In genomic region chr4:1403591-1404572, GRCh38 we compare ENCODE assay signal across 17 cellular contexts. TPM values are rescaled to one million over a fixed set of nuclear protein-coding genes. Genes with fewer than 3 reads are reported as not detected.
DNase-seq lines count a peak whose midpoint lies in the region; ATAC-seq and TF ChIP-seq lines count a peak whose summit lies in the region.
"Had no signal": no experiment of that assay in that cellular context is flagged by ENCODE, and none has a peak within 500 bp of the region (broad histone marks: within the 10 kb centered on the region; RNA-seq: fewer than 3 reads in every experiment).

No MANE protein-coding gene starts in this region.

- peaks cover 3% of the 10 kb centered on the region for H3K4me1 Mint-ChIP-seq in activated CD8-positive, alpha-beta T cell treated with anti-CD3 and anti-CD28 coated beads, Interleukin-2, amount 10 ng/mL, durations not matched to agents 7 days and 5 days (ENCODE audit: low read depth)
- H3K4me1 Mint-ChIP-seq in activated CD8-positive, alpha-beta T cell treated with anti-CD3 and anti-CD28 coated beads for 36 hours (ENCODE audit: low read depth): peaks cover 7% of the 10 kb centered on the region
- H3K4me1 Mint-ChIP-seq: mesothelial cell of epicardium had no signal

- no peak for TF ChIP-seq CTCF in activated CD8-positive, alpha-beta T cell treated with anti-CD3 and anti-CD28 coated beads for 36 hours (IDR thresholded peaks at IDR 0.05)
- no peak for TF ChIP-seq CTCF in esophagus muscularis mucosa (IDR thresholded peaks at IDR 0.05)
- TF ChIP-seq CTCF in sigmoid colon (IDR thresholded peaks at IDR 0.05): no peak
- TF ChIP-seq CTCF in thyroid gland (IDR thresholded peaks at IDR 0.05): no peak

- H3K9me3 ChIP-seq in NT2/D1 (ENCODE audit: insufficient read depth, low read length) (peaks cover 2% of the 10 kb centered on the region; the same call in 1 of the 2 replicates), esophagus muscularis mucosa (peaks cover 0 to under 1% (median 0%) of the 10 kb centered on the region in 4 donors), sigmoid colon (no peaks in the 10 kb centered on the region), thyroid gland (no peaks in the 10 kb centered on the region)
- H3K9me3 ChIP-seq: ascending aorta had no signal

- intact Hi-C loops in activated CD8-positive, alpha-beta T cell treated with anti-CD3 and anti-CD28 coated beads for 36 hours (cut with micrococcal nuclease): no loop called here
- intact Hi-C loops in esophagus muscularis mucosa (cut with DNase I) (no loop called here), sigmoid colon (cut with DNase I) (no loop called here), thyroid gland (cut with DNase I) (no loop called here)

- H3K27me3 Mint-ChIP-seq in activated CD8-positive, alpha-beta T cell treated with anti-CD3 and anti-CD28 coated beads, Interleukin-2, amount 10 ng/mL, durations not matched to agents 7 days and 5 days (ENCODE audit: low read depth): peaks cover 46% of the 10 kb centered on the region
- peaks cover 47% of the 10 kb centered on the region for H3K27me3 Mint-ChIP-seq in activated CD8-positive, alpha-beta T cell treated with anti-CD3 and anti-CD28 coated beads for 36 hours

- H3K36me3 ChIP-seq in NT2/D1 (ENCODE audit: insufficient read depth, insufficient read length, low read length): no peaks in the 10 kb centered on the region
- H3K36me3 ChIP-seq in esophagus muscularis mucosa: no peaks in the 10 kb centered on the region
- no peaks in the 10 kb centered on the region for H3K36me3 ChIP-seq in sigmoid colon
- H3K36me3 ChIP-seq in thyroid gland: no peaks in the 10 kb centered on the region
- H3K36me3 ChIP-seq: ascending aorta had no signal

- H3K4me3 ChIP-seq in NT2/D1 (ENCODE audit: insufficient read length, low read depth): peak overlapping the region; percentile 37
- H3K4me3 ChIP-seq in esophagus muscularis mucosa: peak overlapping the region in 3 of 4 donors; percentile 8 to 32 (median 23)
- peak overlapping the region in 2 of 4 donors; percentile 5 to 31 for H3K4me3 ChIP-seq in sigmoid colon
- peak overlapping the region in 1 of 3 donors; percentile 6 for H3K4me3 ChIP-seq in thyroid gland (replicated peaks in 1 of 3)

- CTCF ChIA-PET in activated CD8-positive, alpha-beta T cell treated with anti-CD3 and anti-CD28 coated beads, Interleukin-2, amount 10 ng/mL, durations not matched to agents 7 days and 5 days (lab: Charles Lee): no interaction called here
- CTCF ChIA-PET in activated CD8-positive, alpha-beta T cell treated with anti-CD3 and anti-CD28 coated beads for 36 hours (lab: Charles Lee): no interaction called here

- H3K9me3 Mint-ChIP-seq in activated CD8-positive, alpha-beta T cell treated with anti-CD3 and anti-CD28 coated beads, Interleukin-2, amount 10 ng/mL, durations not matched to agents 7 days and 5 days (ENCODE audit: insufficient read depth): no peaks in the 10 kb centered on the region
- H3K9me3 Mint-ChIP-seq in activated CD8-positive, alpha-beta T cell treated with anti-CD3 and anti-CD28 coated beads for 36 hours: no peaks in the 10 kb centered on the region
- H3K9me3 Mint-ChIP-seq: mesothelial cell of epicardium had no signal

- no peak overlapping the region for H3K9ac ChIP-seq in NT2/D1 (ENCODE audit: insufficient read length, low read depth)

- no peak for ATAC-seq in activated CD8-positive, alpha-beta T cell treated with anti-CD3 and anti-CD28 coated beads, Interleukin-2, amount 10 ng/mL, durations not matched to agents 7 days and 5 days
- ATAC-seq in activated CD8-positive, alpha-beta T cell treated with anti-CD3 and anti-CD28 coated beads for 36 hours: no peak

- H3K4me3 Mint-ChIP-seq in activated CD8-positive, alpha-beta T cell treated with anti-CD3 and anti-CD28 coated beads, Interleukin-2, amount 10 ng/mL, durations not matched to agents 7 days and 5 days: peak overlapping the region; percentile 42
- H3K4me3 Mint-ChIP-seq in activated CD8-positive, alpha-beta T cell treated with anti-CD3 and anti-CD28 coated beads for 36 hours: no peak overlapping the region
- H3K4me3 Mint-ChIP-seq: mesothelial cell of epicardium had no signal

- TF ChIP-seq EP300 in esophagus muscularis mucosa (IDR thresholded peaks at IDR 0.05) (no peak), sigmoid colon (IDR thresholded peaks at IDR 0.05) (no peak)

- no peak for DNase-seq in activated CD8-positive, alpha-beta T cell treated with anti-CD3 and anti-CD28 coated beads, Interleukin-2, amount 10 ng/mL, durations not matched to agents 7 days and 5 days
- DNase-seq in activated CD8-positive, alpha-beta T cell treated with anti-CD3 and anti-CD28 coated beads for 36 hours: no peak
- DNase-seq in NT2/D1 (ENCODE audit: low read depth, low spot score) (no peak), esophagus muscularis mucosa (ENCODE audit: extremely low spot score) (no peak), sigmoid colon (peak; percentile 55), thyroid gland (no peak), SW480 (ENCODE audit: low spot score) (no peak), T-helper 9 cell (no peak)
- DNase-seq: activated CD4-positive, alpha-beta T cell treated with anti-CD3 and anti-CD28 coated beads, Interleukin-2, amount 50 U/mL, for 1 hour; effector memory CD4-positive, alpha-beta T cell; EL; NCI-H1092; NCI-H526 treated with DMSO at 0.1 percent for 48 hours; SIG-M5; trophoblast cell had no signal

- H3K27ac ChIP-seq in esophagus muscularis mucosa (replicated peaks in 1 of 4): no peak overlapping the region
- no peak overlapping the region for H3K27ac ChIP-seq in sigmoid colon
- no peak overlapping the region for H3K27ac ChIP-seq in thyroid gland
- H3K27ac ChIP-seq: ascending aorta had no signal

- no peak overlapping the region for H3K27ac Mint-ChIP-seq in activated CD8-positive, alpha-beta T cell treated with anti-CD3 and anti-CD28 coated beads, Interleukin-2, amount 10 ng/mL, durations not matched to agents 7 days and 5 days
- H3K27ac Mint-ChIP-seq in activated CD8-positive, alpha-beta T cell treated with anti-CD3 and anti-CD28 coated beads for 36 hours: no peak overlapping the region
- H3K27ac Mint-ChIP-seq: mesothelial cell of epicardium had no signal

- H3K4me1 ChIP-seq in NT2/D1 (ENCODE audit: insufficient read depth, insufficient read length) (peaks cover 29% of the 10 kb centered on the region), esophagus muscularis mucosa (peaks cover 9 to 68% (median 60%) of the 10 kb centered on the region in 4 donors), sigmoid colon (peaks cover 0 to 57% (median 40%) of the 10 kb centered on the region in 4 donors), thyroid gland (peaks cover 0 to 10% of the 10 kb centered on the region in 2 donors)

- POLR2A ChIA-PET in activated CD8-positive, alpha-beta T cell treated with anti-CD3 and anti-CD28 coated beads, Interleukin-2, amount 10 ng/mL, durations not matched to agents 7 days and 5 days (lab: Charles Lee): no interaction called here
- POLR2A ChIA-PET in activated CD8-positive, alpha-beta T cell treated with anti-CD3 and anti-CD28 coated beads for 36 hours (lab: Charles Lee): no interaction called here

- H3K36me3 Mint-ChIP-seq in activated CD8-positive, alpha-beta T cell treated with anti-CD3 and anti-CD28 coated beads, Interleukin-2, amount 10 ng/mL, durations not matched to agents 7 days and 5 days (ENCODE audit: low read depth): peaks cover 6% of the 10 kb centered on the region
- H3K36me3 Mint-ChIP-seq in activated CD8-positive, alpha-beta T cell treated with anti-CD3 and anti-CD28 coated beads for 36 hours (ENCODE audit: low read depth): no peaks in the 10 kb centered on the region

- peaks cover 93% of the 10 kb centered on the region for H3K27me3 ChIP-seq in NT2/D1 (ENCODE audit: insufficient read depth, insufficient read length)
- H3K27me3 ChIP-seq in esophagus muscularis mucosa: peaks cover 0 to 100% (median 76%) of the 10 kb centered on the region in 4 donors
- peaks cover 80 to 91% (median 86%) of the 10 kb centered on the region in 3 donors for H3K27me3 ChIP-seq in sigmoid colon
- peaks cover 46% of the 10 kb centered on the region for H3K27me3 ChIP-seq in thyroid gland

- TF ChIP-seq POLR2A in esophagus muscularis mucosa (IDR thresholded peaks at IDR 0.05; ENCODE audit: low read depth): no peak
- TF ChIP-seq POLR2A in sigmoid colon (IDR thresholded peaks at IDR 0.05): no peak
- TF ChIP-seq POLR2A in thyroid gland (IDR thresholded peaks at IDR 0.05): no peak

- 2% methylated on average over 29 of the region's 107 CpGs for WGBS in esophagus muscularis mucosa
- WGBS in sigmoid colon, 2 donors: 9 to 12% methylated on average over 107 of the region's 107 CpGs
- 4 to 5% methylated on average over 52 to 72 of the region's 107 CpGs for WGBS in thyroid gland, 2 donors

RNA-seq across cellular contexts. Expression of gene NKX1-1, which starts 2.4 kb away (rescaled TPM):
- total RNA-seq in activated CD8-positive, alpha-beta T cell treated with anti-CD3 and anti-CD28 coated beads, Interleukin-2, amount 10 ng/mL, durations not matched to agents 7 days and 5 days: not detected
- total RNA-seq in activated CD8-positive, alpha-beta T cell treated with anti-CD3 and anti-CD28 coated beads for 36 hours: not detected
- not detected for total RNA-seq in esophagus muscularis mucosa
- total RNA-seq in sigmoid colon: not detected
- not detected for polyA plus RNA-seq in sigmoid colon
- not detected for total RNA-seq in thyroid gland
- total RNA-seq: ascending aorta, mesothelial cell of epicardium had no signal

RNA-seq across cellular contexts. Expression of gene UVSSA, which starts 56.9 kb away (rescaled TPM):
- 10 to 100 TPM; 16.7 to 17.0 TPM for total RNA-seq in activated CD8-positive, alpha-beta T cell treated with anti-CD3 and anti-CD28 coated beads, Interleukin-2, amount 10 ng/mL, durations not matched to agents 7 days and 5 days
- total RNA-seq in activated CD8-positive, alpha-beta T cell treated with anti-CD3 and anti-CD28 coated beads for 36 hours: 10 to 100 TPM; 18.6 to 20.2 TPM
- total RNA-seq in esophagus muscularis mucosa (10 to 100 TPM in 3 of 4 donors, 1 to 10 TPM in 1; 8.9 to 16.5 (median 13.1) TPM), sigmoid colon (10 to 100 TPM in 2 of 4 donors, 1 to 10 TPM in 2; 7.1 to 17.4 (median 10.4) TPM), thyroid gland (10 to 100 TPM; 16.7 to 38.7 (median 27.7) TPM)
- polyA plus RNA-seq in sigmoid colon: 10 to 100 TPM in 1 of 3 donors, 1 to 10 TPM in 2; 1.8 to 18.7 (median 4.6) TPM
